In genomic region chr17:81808778-81809555, GRCh38 we compare ENCODE assay signal across 13 cellular contexts.
A peak's percentile ranks its signal among the peaks of the same experiment; 100 is the strongest.
DNase-seq lines count a peak whose midpoint lies in the region; ATAC-seq and TF ChIP-seq lines count a peak whose summit lies in the region.
"Had no signal": no experiment of that assay in that cellular context is flagged by ENCODE, and none has a peak within 500 bp of the region (broad histone marks: within the 10 kb centered on the region; RNA-seq: fewer than 3 reads in every experiment).

No MANE protein-coding gene starts in this region.

- no peaks in the 10 kb centered on the region for H3K36me3 Mint-ChIP-seq in activated naive CD4-positive, alpha-beta T cell treated with anti-CD3 and anti-CD28 coated beads, Interleukin-2, amount 10 ng/mL, durations not matched to agents 7 days and 5 days
- H3K36me3 Mint-ChIP-seq: activated CD4-positive, alpha-beta memory T cell treated with anti-CD3 and anti-CD28 coated beads for 36 hours had no signal

- CTCF ChIA-PET in activated naive CD4-positive, alpha-beta T cell treated with anti-CD3 and anti-CD28 coated beads, Interleukin-2, amount 10 ng/mL, durations not matched to agents 7 days and 5 days (lab: Charles Lee): no interaction called here

- no peak overlapping the region for H3K4me3 ChIP-seq in LNCaP clone FGC (ENCODE audit: low read depth, low read length)
- no peak overlapping the region for H3K4me3 ChIP-seq in WI38 (ENCODE audit: low read depth, low read length)
- no peak overlapping the region for H3K4me3 ChIP-seq in retinal pigment epithelial cell (ENCODE audit: low read length)
- H3K4me3 ChIP-seq: prostate gland had no signal

- H3K4me3 Mint-ChIP-seq in activated naive CD4-positive, alpha-beta T cell treated with anti-CD3 and anti-CD28 coated beads, Interleukin-2, amount 10 ng/mL, durations not matched to agents 7 days and 5 days: no peak overlapping the region
- H3K4me3 Mint-ChIP-seq: activated CD4-positive, alpha-beta memory T cell treated with anti-CD3 and anti-CD28 coated beads for 36 hours had no signal

- H3K9me3 Mint-ChIP-seq in activated naive CD4-positive, alpha-beta T cell treated with anti-CD3 and anti-CD28 coated beads, Interleukin-2, amount 10 ng/mL, durations not matched to agents 7 days and 5 days: no peaks in the 10 kb centered on the region
- H3K9me3 Mint-ChIP-seq: activated CD4-positive, alpha-beta memory T cell treated with anti-CD3 and anti-CD28 coated beads for 36 hours had no signal

- H3K27me3 Mint-ChIP-seq in activated naive CD4-positive, alpha-beta T cell treated with anti-CD3 and anti-CD28 coated beads, Interleukin-2, amount 10 ng/mL, durations not matched to agents 7 days and 5 days: peaks cover 65% of the 10 kb centered on the region

- ATAC-seq in GM18502 (IDR thresholded peaks at IDR 0.05; ENCODE audit: poor library complexity, unreplicated experiment): no peak

- DNase-seq in activated naive CD4-positive, alpha-beta T cell treated with Interleukin-2 at 50 U/mL for 16 hours: peak; percentile 8
- DNase-seq in activated naive CD4-positive, alpha-beta T cell treated with anti-CD3 and anti-CD28 coated beads, Interleukin-2, amount 10 ng/mL, durations not matched to agents 7 days and 5 days: no peak
- DNase-seq in LNCaP clone FGC (ENCODE audit: low read depth) (no peak), retinal pigment epithelial cell (ENCODE audit: low read depth) (no peak), D341Med (ENCODE audit: low spot score) (no peak), NCI-H1417 treated with DMSO at 0.1 percent for 48 hours (lab: John Stamatoyannopoulos, UW) (no peak)
- DNase-seq: activated CD4-positive, alpha-beta memory T cell treated with anti-CD3 and anti-CD28 coated beads for 36 hours; hippocampal formation; left colon; NCI-H510A treated with DMSO at 0.1 percent for 48 hours had no signal

- TF ChIP-seq CTCF in LNCaP clone FGC (IDR thresholded peaks at IDR 0.05; ENCODE audit: control insufficient read depth, extremely low read depth, insufficient read depth) (peak; percentile 38), WI38 (IDR thresholded peaks at IDR 0.05; ENCODE audit: low read depth, low read length) (0 out of 2 replicates have a peak, but pooled peaks have one; percentile 7), retinal pigment epithelial cell (conservative IDR thresholded peaks at IDR 0.05; ENCODE audit: low read depth, low read length) (peak; percentile 21)

- no peak overlapping the region for H3K27ac Mint-ChIP-seq in activated naive CD4-positive, alpha-beta T cell treated with anti-CD3 and anti-CD28 coated beads, Interleukin-2, amount 10 ng/mL, durations not matched to agents 7 days and 5 days
- H3K27ac Mint-ChIP-seq: activated CD4-positive, alpha-beta memory T cell treated with anti-CD3 and anti-CD28 coated beads for 36 hours had no signal

- no peaks in the 10 kb centered on the region for H3K4me1 Mint-ChIP-seq in activated naive CD4-positive, alpha-beta T cell treated with anti-CD3 and anti-CD28 coated beads, Interleukin-2, amount 10 ng/mL, durations not matched to agents 7 days and 5 days
